Comparison of ENCODE assay signal across 20 cellular contexts in genomic region chr1:214385428-214385827, GRCh38.
DNase-seq lines count a peak whose midpoint lies in the region; ATAC-seq, FAIRE-seq and TF ChIP-seq lines count a peak whose summit lies in the region.
"Had no signal": no experiment of that assay in that cellular context is flagged by ENCODE, and none has a peak within 500 bp of the region (broad histone marks: within the 10 kb centered on the region; RNA-seq: fewer than 3 reads in every experiment).

No MANE protein-coding gene starts in this region.

- no peak overlapping the region for H3K4me3 ChIP-seq in astrocyte (ENCODE audit: insufficient read depth, low read depth, low read length)
- H3K4me3 ChIP-seq: GM23248, HAP-1 had no signal

- peaks cover 35% of the 10 kb centered on the region for H3K79me2 ChIP-seq in astrocyte (ENCODE audit: insufficient read depth, low read length)

- no peaks in the 10 kb centered on the region for H3K36me3 Mint-ChIP-seq in activated T-cell treated with anti-CD3 and anti-CD28 coated beads, Interleukin-2, amount 50 U/mL, for 72 hours (ENCODE audit: insufficient read depth in 2 of 2)
- H3K36me3 Mint-ChIP-seq in T-helper 2 cell treated with Interferon-gamma antibody and Interleukin-4, amounts not matched to agents 5 μg/mL and 100 μg/mL, for 36 hours (ENCODE audit: low read depth), result peaks cover 34% of the 10 kb centered on the region
- peaks cover 27% of the 10 kb centered on the region for H3K36me3 Mint-ChIP-seq in astrocyte (ENCODE audit: low read depth, unreplicated experiment)
- H3K36me3 Mint-ChIP-seq: CD4-positive, CD25-positive, alpha-beta regulatory T cell; CD8-positive, alpha-beta memory T cell had no signal

- peaks cover 50% of the 10 kb centered on the region for H3K4me1 Mint-ChIP-seq in activated T-cell treated with anti-CD3 and anti-CD28 coated beads, Interleukin-2, amount 50 U/mL, for 72 hours (ENCODE audit: low read depth)
- H3K4me1 Mint-ChIP-seq in T-helper 2 cell treated with Interferon-gamma antibody and Interleukin-4, amounts not matched to agents 5 μg/mL and 100 μg/mL, for 36 hours (ENCODE audit: low read depth), result peaks cover 45% of the 10 kb centered on the region
- H3K4me1 Mint-ChIP-seq in astrocyte (ENCODE audit: low read depth, unreplicated experiment), result peaks cover 29% of the 10 kb centered on the region
- H3K4me1 Mint-ChIP-seq: CD8-positive, alpha-beta memory T cell had no signal

- no peaks in the 10 kb centered on the region for H3K9me3 ChIP-seq in astrocyte (ENCODE audit: insufficient read depth, low read depth, low read length)
- H3K9me3 ChIP-seq: BE2C, HAP-1 had no signal

- H3K27ac Mint-ChIP-seq in activated T-cell treated with anti-CD3 and anti-CD28 coated beads, Interleukin-2, amount 50 U/mL, for 72 hours, result no peak overlapping the region
- peak overlapping the region; percentile 67 for H3K27ac Mint-ChIP-seq in T-helper 2 cell treated with Interferon-gamma antibody and Interleukin-4, amounts not matched to agents 5 μg/mL and 100 μg/mL, for 36 hours
- H3K27ac Mint-ChIP-seq in astrocyte (ENCODE audit: unreplicated experiment), result peak overlapping the region; percentile 84
- H3K27ac Mint-ChIP-seq: CD4-positive, CD25-positive, alpha-beta regulatory T cell; CD8-positive, alpha-beta memory T cell had no signal

- no peak for FAIRE-seq in astrocyte (lab: Jason Lieb, UNC)
- FAIRE-seq: GM12892, GM18507, HTR-8/SVneo had no signal

- no peaks in the 10 kb centered on the region for H3K27me3 ChIP-seq in astrocyte (ENCODE audit: insufficient read depth, low read length)
- H3K27me3 ChIP-seq: BE2C had no signal

- H3K27ac ChIP-seq in astrocyte (ENCODE audit: low read depth, low read length), result no peak overlapping the region

- no peak for DNase-seq in activated T-cell treated with anti-CD3 and anti-CD28 coated beads, Interleukin-2, amount 50 U/mL, for 72 hours
- DNase-seq in activated T-cell treated with anti-CD3 and anti-CD28 coated beads, Interleukin-2, amount 50 U/mL, for 48 hours, result no peak
- no peak for DNase-seq in T-helper 2 cell treated with Interferon-gamma antibody and Interleukin-4, amounts not matched to agents 5 μg/mL and 100 μg/mL, for 36 hours (ENCODE audit: low spot score)
- no peak for DNase-seq in astrocyte (ENCODE audit: low read depth)
- DNase-seq in superior temporal gyrus (ENCODE audit: extremely low spot score), result no peak
- DNase-seq: BE2C; C1 segment of cervical spinal cord; CD4-positive, CD25-positive, alpha-beta regulatory T cell; CD8-positive, alpha-beta memory T cell; COR-L47; DMS79; GDM1; GM23248; IMR-90 had no signal

- H2AFZ ChIP-seq in astrocyte (ENCODE audit: low read depth, low read length), result no peak overlapping the region
- H2AFZ ChIP-seq: GM23248 had no signal

- H3K4me3 Mint-ChIP-seq in activated T-cell treated with anti-CD3 and anti-CD28 coated beads, Interleukin-2, amount 50 U/mL, for 72 hours, result peak overlapping the region in 1 of 2 donors; percentile 29
- H3K4me3 Mint-ChIP-seq in T-helper 2 cell treated with Interferon-gamma antibody and Interleukin-4, amounts not matched to agents 5 μg/mL and 100 μg/mL, for 36 hours, result peak overlapping the region; percentile 31
- no peak overlapping the region for H3K4me3 Mint-ChIP-seq in astrocyte (ENCODE audit: unreplicated experiment)
- H3K4me3 Mint-ChIP-seq: CD4-positive, CD25-positive, alpha-beta regulatory T cell; CD8-positive, alpha-beta memory T cell had no signal

- H3K9ac ChIP-seq in astrocyte (ENCODE audit: low read length), result no peak overlapping the region

- H3K4me1 ChIP-seq in astrocyte (ENCODE audit: insufficient read depth, low read length), result peaks cover 12% of the 10 kb centered on the region
- H3K4me1 ChIP-seq: BE2C, HAP-1 had no signal

- no peaks in the 10 kb centered on the region for H3K27me3 Mint-ChIP-seq in activated T-cell treated with anti-CD3 and anti-CD28 coated beads, Interleukin-2, amount 50 U/mL, for 72 hours (ENCODE audit: low read depth)
- no peaks in the 10 kb centered on the region for H3K27me3 Mint-ChIP-seq in T-helper 2 cell treated with Interferon-gamma antibody and Interleukin-4, amounts not matched to agents 5 μg/mL and 100 μg/mL, for 36 hours (ENCODE audit: low read depth)
- no peaks in the 10 kb centered on the region for H3K27me3 Mint-ChIP-seq in astrocyte (ENCODE audit: low read depth, unreplicated experiment)
- H3K27me3 Mint-ChIP-seq: CD4-positive, CD25-positive, alpha-beta regulatory T cell had no signal

- H3K4me2 ChIP-seq in astrocyte (ENCODE audit: low read length), result no peak overlapping the region

- peaks cover 56% of the 10 kb centered on the region for H3K36me3 ChIP-seq in astrocyte (ENCODE audit: insufficient read depth, low read length)
- H3K36me3 ChIP-seq: BE2C had no signal

- ATAC-seq in activated T-cell treated with anti-CD3 and anti-CD28 coated beads, Interleukin-2, amount 50 U/mL, for 72 hours (replicated peaks in 1 of 2), result peak; percentile 72 to 73
- ATAC-seq in HG02981 (IDR thresholded peaks at IDR 0.05; ENCODE audit: unreplicated experiment), result no peak
- ATAC-seq in esophagus mucosa, result no peak

- H3K9me3 Mint-ChIP-seq in activated T-cell treated with anti-CD3 and anti-CD28 coated beads, Interleukin-2, amount 50 U/mL, for 72 hours, result no peaks in the 10 kb centered on the region
- no peaks in the 10 kb centered on the region for H3K9me3 Mint-ChIP-seq in T-helper 2 cell treated with Interferon-gamma antibody and Interleukin-4, amounts not matched to agents 5 μg/mL and 100 μg/mL, for 36 hours
- H3K9me3 Mint-ChIP-seq in astrocyte (ENCODE audit: unreplicated experiment), result no peaks in the 10 kb centered on the region
- H3K9me3 Mint-ChIP-seq: CD4-positive, CD25-positive, alpha-beta regulatory T cell; CD8-positive, alpha-beta memory T cell had no signal

- peaks cover 3% of the 10 kb centered on the region for H4K20me1 ChIP-seq in astrocyte (ENCODE audit: insufficient read depth, low read length)

- no peak for TF ChIP-seq CTCF in astrocyte (IDR thresholded peaks at IDR 0.05; ENCODE audit: insufficient read depth, low read depth, low read length)

Comparison
In these comparisons a context has a peak if more than half of its experiments do, and no peak if none do; other contexts are left out.
1. ATAC-seq: peak in activated T-cell treated with anti-CD3 and anti-CD28 coated beads, Interleukin-2, amount 50 U/mL, for 72 hours (2 of 2); none in HG02981 (single experiment) and esophagus mucosa (single experiment).